Comparison of ENCODE assay signal across 20 cellular contexts in the genomic region with DNA sequence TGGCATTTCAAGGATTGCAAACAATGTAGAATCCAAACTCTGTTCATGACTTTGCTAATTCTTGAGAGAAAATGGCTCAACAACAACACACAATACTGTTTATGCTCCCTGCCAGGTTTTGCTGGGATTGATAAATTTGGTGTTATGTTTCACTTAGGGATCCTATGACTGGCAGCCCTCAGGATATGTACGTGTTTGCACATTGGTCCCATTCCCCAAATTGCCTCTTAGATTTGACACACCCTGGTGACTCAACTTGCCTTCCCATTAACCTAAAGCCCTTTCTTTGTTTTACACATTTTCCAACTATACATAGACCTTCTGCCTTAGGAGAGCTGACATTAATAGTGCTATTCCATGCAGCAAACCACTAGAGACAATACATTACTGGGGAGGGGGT.
DNase-seq lines count a peak whose midpoint lies in the region; ATAC-seq, FAIRE-seq and TF ChIP-seq lines count a peak whose summit lies in the region.
"Had no signal": no experiment of that assay in that cellular context is flagged by ENCODE, and none has a peak within 500 bp of the region (broad histone marks: within the 10 kb centered on the region; RNA-seq: fewer than 3 reads in every experiment).

No MANE protein-coding gene starts in this region.

- no peaks in the 10 kb centered on the region for H3K36me3 ChIP-seq in RWPE2 (ENCODE audit: low read depth)
- H3K36me3 ChIP-seq: BE2C had no signal

- peak; percentile 85 for DNase-seq in NCI-H69 (lab: John Stamatoyannopoulos, UW)
- peak; percentile 71 for DNase-seq in RWPE2 (ENCODE audit: low spot score)
- peak; percentile 0 for DNase-seq in fibroblast of gingiva (ENCODE audit: low read depth)
- DNase-seq in activated naive CD4-positive, alpha-beta T cell treated with Interleukin-2 at 50 U/mL for 16 hours: no peak
- DNase-seq in GM12891 (ENCODE audit: insufficient read length, low spot score): no peak
- no peak for DNase-seq in erythroblast (lab: John Stamatoyannopoulos, UW)
- DNase-seq: ACHN; BE2C; C1 segment of cervical spinal cord; Caco-2; CD4-positive, CD25-positive, alpha-beta regulatory T cell; CD8-positive, alpha-beta memory T cell; GDM1; GOT3; H7; HFFc6 had no signal

- no peak for TF ChIP-seq POLR2A in GM12891 (IDR thresholded peaks at IDR 0.05; ENCODE audit: low read depth, low read length)
- TF ChIP-seq POLR2A in erythroblast (IDR thresholded peaks at IDR 0.05; ENCODE audit: low read length): no peak

- H3K27me3 ChIP-seq in RWPE2 (ENCODE audit: insufficient read depth, poor library complexity, severe bottlenecking): no peaks in the 10 kb centered on the region
- H3K27me3 ChIP-seq: BE2C had no signal

- no peak for FAIRE-seq in GM12891 (lab: Jason Lieb, UNC)
- FAIRE-seq: A204.1, D721Med had no signal

- no peak overlapping the region for H3K4me3 ChIP-seq in RWPE2 (ENCODE audit: severe bottlenecking)

- ATAC-seq in RWPE2 (ENCODE audit: low read depth): peak; percentile 70
- ATAC-seq in GM19467 (IDR thresholded peaks at IDR 0.05; ENCODE audit: unreplicated experiment): no peak
- ATAC-seq: HCT116 had no signal

- peaks cover 33% of the 10 kb centered on the region for H3K4me1 ChIP-seq in RWPE2 (ENCODE audit: insufficient read depth, poor library complexity, severe bottlenecking)
- H3K4me1 ChIP-seq: BE2C, Caco-2 had no signal

- H3K9me3 ChIP-seq in RWPE2 (ENCODE audit: severe bottlenecking): no peaks in the 10 kb centered on the region
- H3K9me3 ChIP-seq: BE2C, Caco-2 had no signal

- TF ChIP-seq CTCF in RWPE2 (IDR thresholded peaks at IDR 0.05; ENCODE audit: poor library complexity, severe bottlenecking): no peak

- peak overlapping the region; percentile 97 for H3K27ac ChIP-seq in RWPE2 (ENCODE audit: poor library complexity, severe bottlenecking)

TF ChIP-seq in GM12891, 5 proteins besides CTCF, POLR2A, EP300 and RAD21:
- TF ChIP-seq TAF1 (IDR thresholded peaks at IDR 0.05; ENCODE audit: low read depth, low read length) (no peak), PAX5 (IDR thresholded peaks at IDR 0.05; ENCODE audit: insufficient read depth, low read length, severe bottlenecking) (no peak), POU2F2 (IDR thresholded peaks at IDR 0.05; ENCODE audit: low read depth, low read length) (no peak), POLR2AphosphoS5 (IDR thresholded peaks at IDR 0.05; ENCODE audit: low read depth, low read length) (no peak), SPI1 (IDR thresholded peaks at IDR 0.05; ENCODE audit: low read depth, low read length) (no peak)

Comparison
In these comparisons a context has a peak if more than half of its experiments do, and no peak if none do; other contexts are left out.
1. DNase-seq: peak in NCI-H69 (single experiment), RWPE2 (single experiment) and fibroblast of gingiva (single experiment); none in activated naive CD4-positive, alpha-beta T cell treated with Interleukin-2 at 50 U/mL for 16 hours (single experiment), GM12891 (single experiment) and erythroblast (0 of 2).